8 cellular contexts compared by ENCODE assay signal in the genomic region with DNA sequence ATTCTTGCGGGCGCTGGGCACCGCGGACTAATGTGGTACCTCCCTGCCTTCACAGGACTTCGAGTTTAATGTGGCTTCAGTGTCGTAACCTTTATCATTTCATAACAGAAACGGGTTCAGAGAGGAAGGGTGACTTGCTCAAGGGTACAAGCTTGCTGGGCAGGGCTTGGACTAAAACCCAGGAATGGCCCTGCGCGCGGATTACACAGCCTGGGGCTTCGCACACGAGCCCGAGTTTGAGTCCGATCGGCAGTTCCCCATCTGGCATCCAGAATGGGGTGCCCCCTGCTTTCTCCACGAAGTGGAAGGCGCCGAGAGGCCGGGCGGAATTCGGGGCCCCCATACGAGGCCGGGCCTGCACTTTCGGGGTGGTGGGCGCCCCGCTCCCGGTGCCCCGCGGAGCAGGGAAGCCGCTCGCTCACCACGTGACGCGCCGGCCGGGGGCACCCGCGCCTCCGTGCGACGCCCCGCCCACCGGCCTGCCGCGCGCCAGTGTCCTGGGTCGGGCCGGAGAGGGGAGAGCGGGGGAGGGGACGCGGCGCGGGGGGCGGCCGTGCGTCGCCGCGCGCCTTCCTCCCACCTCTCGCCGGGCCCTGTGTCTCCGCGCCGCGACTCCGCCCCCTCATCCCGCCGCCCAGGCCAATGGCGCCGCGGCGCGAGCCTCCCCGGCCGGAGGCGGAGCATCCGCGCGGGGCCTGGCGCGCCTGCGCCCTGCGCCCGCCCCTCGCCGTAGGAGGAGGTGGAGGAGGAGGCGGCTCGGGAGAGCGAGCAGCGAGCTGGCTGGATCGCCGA. TPM values are rescaled to one million over a fixed set of nuclear protein-coding genes. Genes with fewer than 3 reads are reported as not detected.
DNase-seq lines count a peak whose midpoint lies in the region; ATAC-seq and TF ChIP-seq lines count a peak whose summit lies in the region.

Gene SET (plus strand): TSS at position 722 of the 792 bp plus-strand sequence. CDS start 361 bp downstream, outside the sequence.

- peak within 1 kb of the TSS; percentile 86 for H3K4me2 ChIP-seq in hepatocyte

- WGBS in hepatocyte (ENCODE audit: low lambda C conversion rate, missing lambda C conversion rate) = 6% methylated on average over 54 of the region's 93 CpGs

- H3K36me3 ChIP-seq in hepatocyte (replicated peaks; ENCODE audit: insufficient read depth, low read depth) = peaks cover 6% of the 10 kb centered on the region

- no peaks in the 10 kb centered on the region for H3K9me2 ChIP-seq in hepatocyte (replicated peaks; ENCODE audit: insufficient read depth)

- H4K20me1 ChIP-seq in hepatocyte (ENCODE audit: insufficient read depth, poor library complexity, severe bottlenecking) = peaks cover 37% of the 10 kb centered on the region

- peak; percentile 71 for ATAC-seq in GM18502 (IDR thresholded peaks at IDR 0.05; ENCODE audit: poor library complexity, unreplicated experiment)
- ATAC-seq in HG02973 (IDR thresholded peaks at IDR 0.05; ENCODE audit: unreplicated experiment) = peak; percentile 57
- ATAC-seq in GM19395 (IDR thresholded peaks at IDR 0.05; ENCODE audit: unreplicated experiment) = no peak

- peak within 1 kb of the TSS; percentile 99 for H3K27ac ChIP-seq in hepatocyte

- peaks cover 43% of the 10 kb centered on the region for H3K4me1 ChIP-seq in hepatocyte (ENCODE audit: insufficient read depth)

- DNase-seq in NCI-H2029 treated with DMSO at 0.1 percent for 48 hours (lab: John Stamatoyannopoulos, UW) (peak; percentile 41), T1000 (lab: John Stamatoyannopoulos, UW) (peak; percentile 80), astrocyte of the hippocampus (ENCODE audit: low read depth, low spot score) (peak; percentile 99), hepatocyte (ENCODE audit: low spot score) (peak; percentile 98), retinal pigment epithelial cell (ENCODE audit: low read depth) (peak; percentile 57)

- peak within 1 kb of the TSS; percentile 85 for H3K4me3 ChIP-seq in hepatocyte
- H3K4me3 ChIP-seq in retinal pigment epithelial cell (ENCODE audit: low read length) = peak within 1 kb of the TSS; percentile 98

- H3K79me2 ChIP-seq in hepatocyte = peaks cover 74% of the 10 kb centered on the region

- peak within 1 kb of the TSS; percentile 86 for H2AFZ ChIP-seq in hepatocyte

- no peaks in the 10 kb centered on the region for H3K9me3 ChIP-seq in hepatocyte (ENCODE audit: low read depth)

- no peak for TF ChIP-seq CTCF in hepatocyte (IDR thresholded peaks at IDR 0.05; ENCODE audit: poor library complexity)
- TF ChIP-seq CTCF in retinal pigment epithelial cell (conservative IDR thresholded peaks at IDR 0.05; ENCODE audit: low read depth, low read length) = no peak

- no peaks in the 10 kb centered on the region for H3K27me3 ChIP-seq in hepatocyte

RNA-seq across cellular contexts. Expression of gene SET, which starts in this region (rescaled TPM):
- total RNA-seq in hepatocyte = 343 and 416 TPM in 2 replicates
- 213 and 217 TPM in 2 replicates for polyA plus RNA-seq in hepatocyte

Comparison
In these comparisons a context has a peak if more than half of its experiments do, and no peak if none do; other contexts are left out.
1. DNase-seq: peak in every context shown above with its lines; median percentile 99 in astrocyte of the hippocampus; 98 in hepatocyte; 80 in T1000; 57 in retinal pigment epithelial cell; 41 in NCI-H2029 treated with DMSO at 0.1 percent for 48 hours.